In genomic region chr13:112870737-112871287, GRCh38 we compare ENCODE assay signal across 16 cellular contexts.
"Had no signal": no experiment of that assay in that cellular context is flagged by ENCODE, and none has a peak within 500 bp of the region (broad histone marks: within the 10 kb centered on the region; RNA-seq: fewer than 3 reads in every experiment).

No MANE protein-coding gene starts in this region.

- H3K27me3 Mint-ChIP-seq: activated CD4-positive, alpha-beta T cell treated with anti-CD3 and anti-CD28 coated beads, Interleukin-2, amount 10 ng/mL, durations not matched to agents 7 days and 5 days; activated T-helper 17 cell treated with anti-CD3 and anti-CD28 coated beads, Interleukin-2, amount 50 U/mL, for 72 hours; naive thymus-derived CD8-positive, alpha-beta T cell; stimulated activated naive CD8-positive, alpha-beta T cell treated with anti-CD3 and anti-CD28 coated beads, Interleukin-15, Interleukin-2, amounts not matched to agents 100 ng/mL and 50 ng/mL, for 24 hours had no signal

- H3K27ac Mint-ChIP-seq: activated T-helper 17 cell treated with anti-CD3 and anti-CD28 coated beads, Interleukin-2, amount 50 U/mL, for 72 hours; dendritic cell treated with granulocyte-macrophage colony-stimulating factor and Interleukin-4, amounts not matched to agents 40 ng/mL and 50 ng/mL, for 4 days; immature natural killer cell; stimulated activated naive CD8-positive, alpha-beta T cell treated with anti-CD3 and anti-CD28 coated beads, Interleukin-15, Interleukin-2, amounts not matched to agents 100 ng/mL and 50 ng/mL, for 24 hours had no signal

- H3K9me3 Mint-ChIP-seq: activated naive CD4-positive, alpha-beta T cell treated with anti-CD3 and anti-CD28 coated beads, Interleukin-2, amount 50 U/mL, for 72 hours; activated T-helper 17 cell treated with anti-CD3 and anti-CD28 coated beads, Interleukin-2, amount 50 U/mL, for 72 hours; dendritic cell treated with granulocyte-macrophage colony-stimulating factor and Interleukin-4, amounts not matched to agents 40 ng/mL and 50 ng/mL, for 4 days; stimulated activated naive CD8-positive, alpha-beta T cell treated with anti-CD3 and anti-CD28 coated beads, Interleukin-15, Interleukin-2, amounts not matched to agents 100 ng/mL and 50 ng/mL, for 24 hours had no signal

- H3K27ac ChIP-seq: adrenal gland had no signal

- H3K4me3 ChIP-seq: adrenal gland had no signal

- H3K27me3 ChIP-seq: adrenal gland had no signal

- H3K9me3 ChIP-seq: adrenal gland had no signal

- H3K4me3 Mint-ChIP-seq: activated CD4-positive, alpha-beta T cell treated with anti-CD3 and anti-CD28 coated beads, Interleukin-2, amount 10 ng/mL, durations not matched to agents 7 days and 5 days; activated T-helper 17 cell treated with anti-CD3 and anti-CD28 coated beads, Interleukin-2, amount 50 U/mL, for 72 hours; dendritic cell treated with granulocyte-macrophage colony-stimulating factor and Interleukin-4, amounts not matched to agents 40 ng/mL and 50 ng/mL, for 4 days; immature natural killer cell; stimulated activated naive CD8-positive, alpha-beta T cell treated with anti-CD3 and anti-CD28 coated beads, Interleukin-15, Interleukin-2, amounts not matched to agents 100 ng/mL and 50 ng/mL, for 24 hours had no signal

- FAIRE-seq: astrocyte, bronchial epithelial cell had no signal

- DNase-seq: activated CD4-positive, alpha-beta T cell treated with anti-CD3 and anti-CD28 coated beads, Interleukin-2, amount 10 ng/mL, durations not matched to agents 7 days and 5 days; effector memory CD4-positive, alpha-beta T cell; immature natural killer cell; mesenchymal stem cell; naive thymus-derived CD8-positive, alpha-beta T cell; occipital lobe; T1000; trophoblast cell had no signal

- ATAC-seq: activated CD4-positive, CD25-positive, alpha-beta regulatory T cell treated with anti-CD3 and anti-CD28 coated beads, Interleukin-2, amount 50 U/mL, for 24 hours; activated naive CD4-positive, alpha-beta T cell treated with anti-CD3 and anti-CD28 coated beads, Interleukin-2, amount 50 U/mL, for 72 hours; activated T-helper 17 cell treated with anti-CD3 and anti-CD28 coated beads, Interleukin-2, amount 50 U/mL, for 72 hours; naive thymus-derived CD8-positive, alpha-beta T cell had no signal
